Comparison of ENCODE assay signal across 8 cellular contexts in the genomic region with DNA sequence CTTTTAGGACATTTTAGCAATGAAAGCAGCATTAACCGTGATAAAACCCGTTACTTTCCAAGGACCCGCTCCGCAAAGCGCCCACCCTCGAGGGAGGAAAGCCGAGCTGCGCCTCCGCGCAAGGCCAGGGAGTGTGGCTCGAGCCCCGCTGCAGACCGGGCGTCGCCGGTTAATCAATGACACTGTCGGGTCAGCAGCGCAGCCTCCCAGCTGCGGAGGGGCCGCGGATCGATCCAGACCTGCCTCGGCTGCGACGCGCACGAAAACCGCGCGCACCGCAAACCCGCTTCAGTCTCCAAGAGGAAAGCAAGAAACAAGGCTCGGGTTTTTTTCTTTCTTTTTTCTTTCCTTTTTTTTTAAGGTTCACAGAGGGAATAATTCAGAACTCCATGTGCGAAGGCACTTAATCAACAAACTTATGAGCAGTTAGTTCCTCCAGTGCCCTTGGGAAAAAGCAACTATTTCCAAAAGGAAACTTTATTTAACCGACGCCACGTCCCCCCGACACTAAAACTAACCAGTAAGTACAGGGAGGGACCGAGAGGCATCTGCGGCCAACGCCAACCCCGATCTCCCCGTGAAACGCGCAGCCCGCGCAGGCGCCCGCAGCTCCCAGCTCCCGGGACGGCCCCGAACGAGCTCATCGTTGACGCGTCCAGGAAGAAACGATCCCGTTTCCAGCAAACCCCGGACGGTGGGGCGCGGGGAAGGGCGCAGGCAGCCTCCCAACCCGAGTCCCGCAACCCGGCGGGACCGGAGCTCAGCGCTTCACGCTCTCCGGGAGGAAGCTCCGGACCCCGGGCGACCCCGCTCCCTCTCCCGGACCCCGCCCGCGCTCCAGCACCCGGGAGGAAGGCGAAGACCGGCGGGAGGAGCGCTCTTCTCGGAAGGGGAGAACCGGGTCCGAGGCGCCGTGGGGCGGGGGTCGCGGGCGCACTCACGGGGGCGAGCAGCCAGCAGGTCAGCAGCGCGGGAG. TPM values are rescaled to one million over a fixed set of nuclear protein-coding genes. Genes with fewer than 3 reads are reported as not detected.
DNase-seq lines count a peak whose midpoint lies in the region; ATAC-seq and TF ChIP-seq lines count a peak whose summit lies in the region.

No MANE protein-coding gene starts in this region.

- H3K4me1 ChIP-seq in psoas muscle: peaks cover 5% of the 10 kb centered on the region

- TF ChIP-seq CTCF in psoas muscle (IDR thresholded peaks at IDR 0.05) (no peak), GM20000 (IDR thresholded peaks at IDR 0.05; ENCODE audit: extremely low read depth, missing control alignments) (no peak)

- H3K4me3 ChIP-seq in psoas muscle: peak overlapping the region; percentile 76

- H3K36me3 Mint-ChIP-seq in activated CD4-positive, alpha-beta memory T cell treated with anti-CD3 and anti-CD28 coated beads, Interleukin-2, amount 10 ng/mL, durations not matched to agents 7 days and 5 days (ENCODE audit: low read depth): no peaks in the 10 kb centered on the region

- intact Hi-C loops in left cardiac atrium (cut with DNase I) (loop anchor here in 1 of 2 donors (5.0 kb wide), 1 partner anchor 112 kb away; no protein-coding TSS in a partner anchor), psoas muscle (cut with DNase I) (loop anchor here (5.0 to 10.0 kb wide), 3 partner anchors 37 to 112 kb away; no protein-coding TSS in a partner anchor)

- POLR2A ChIA-PET in activated CD4-positive, alpha-beta memory T cell treated with anti-CD3 and anti-CD28 coated beads, Interleukin-2, amount 10 ng/mL, durations not matched to agents 7 days and 5 days (lab: Charles Lee): no interaction called here

- peaks cover 0 to 29% (median 5%) of the 10 kb centered on the region in 3 donors for H3K27me3 ChIP-seq in psoas muscle (ENCODE audit: insufficient read depth in 3 of 3, low read length in 2 of 3)

- peaks cover 35% of the 10 kb centered on the region for H3K27me3 Mint-ChIP-seq in activated CD4-positive, alpha-beta memory T cell treated with anti-CD3 and anti-CD28 coated beads, Interleukin-2, amount 10 ng/mL, durations not matched to agents 7 days and 5 days

- H3K36me3 ChIP-seq in psoas muscle (ENCODE audit: insufficient read depth in 1 of 2, low read depth in 1 of 2): no peaks in the 10 kb centered on the region

- peak overlapping the region; percentile 10 for H3K4me3 Mint-ChIP-seq in activated CD4-positive, alpha-beta memory T cell treated with anti-CD3 and anti-CD28 coated beads, Interleukin-2, amount 10 ng/mL, durations not matched to agents 7 days and 5 days

- H3K27ac Mint-ChIP-seq in activated CD4-positive, alpha-beta memory T cell treated with anti-CD3 and anti-CD28 coated beads, Interleukin-2, amount 10 ng/mL, durations not matched to agents 7 days and 5 days: no peak overlapping the region

- CTCF ChIA-PET in activated CD4-positive, alpha-beta memory T cell treated with anti-CD3 and anti-CD28 coated beads, Interleukin-2, amount 10 ng/mL, durations not matched to agents 7 days and 5 days (lab: Charles Lee): interaction anchor here (1.0 kb wide), 1 partner anchor 167 kb away, joined by 3 read pairs; no protein-coding TSS in a partner anchor

- no peak overlapping the region for H3K27ac ChIP-seq in psoas muscle

- ATAC-seq in left cardiac atrium (peak; percentile 67 to 72), psoas muscle (peak; percentile 38 to 73 (median 48))

- DNase-seq in Daoy (ENCODE audit: low read depth) (peak; percentile 60), left cardiac atrium (peak; percentile 43), psoas muscle (peak; percentile 26 to 66), GM20000 (ENCODE audit: low spot score) (no peak), OCI-M1 (lab: John Stamatoyannopoulos, UW) (no peak), NCI-H2081 (lab: John Stamatoyannopoulos, UW) (no peak), middle frontal gyrus (ENCODE audit: extremely low spot score, low spot score) (no peak)
- no peak for DNase-seq in activated CD4-positive, alpha-beta memory T cell treated with anti-CD3 and anti-CD28 coated beads, Interleukin-2, amount 10 ng/mL, durations not matched to agents 7 days and 5 days

- 3 to 10% (median 3%) methylated on average over 88 to 97 of the region's 97 CpGs for WGBS in psoas muscle, 3 donors

- H3K9me3 ChIP-seq in psoas muscle: no peaks in the 10 kb centered on the region

- H3K4me1 Mint-ChIP-seq in activated CD4-positive, alpha-beta memory T cell treated with anti-CD3 and anti-CD28 coated beads, Interleukin-2, amount 10 ng/mL, durations not matched to agents 7 days and 5 days: peaks cover 6% of the 10 kb centered on the region

- no peaks in the 10 kb centered on the region for H3K9me3 Mint-ChIP-seq in activated CD4-positive, alpha-beta memory T cell treated with anti-CD3 and anti-CD28 coated beads, Interleukin-2, amount 10 ng/mL, durations not matched to agents 7 days and 5 days

RNA-seq across cellular contexts. Expression of gene VIPR2, which starts 0.6 kb away (rescaled TPM):
- total RNA-seq in Daoy (2014; rRNA removed; shearing (Covaris generic)): 0.74 and 1.4 TPM in 2 replicates
- under 1 TPM; 0.13 to 0.23 TPM for total RNA-seq in activated CD4-positive, alpha-beta memory T cell treated with anti-CD3 and anti-CD28 coated beads, Interleukin-2, amount 10 ng/mL, durations not matched to agents 7 days and 5 days
- total RNA-seq in left cardiac atrium (1 to 10 TPM; 6.3 to 8.5 TPM), psoas muscle (1 to 10 TPM; 2.4 to 3.6 (median 3.3) TPM)
- 1 to 10 TPM in 2 of 3 donors, under 1 TPM in 1; 0.60 to 2.3 (median 1.3) TPM for polyA plus RNA-seq in psoas muscle

Comparison
In these comparisons a context has a peak if more than half of its experiments do, and no peak if none do; other contexts are left out.
1. DNase-seq: peak in Daoy (single experiment), left cardiac atrium (single experiment) and psoas muscle (2 of 2); none in activated CD4-positive, alpha-beta memory T cell treated with anti-CD3 and anti-CD28 coated beads, Interleukin-2, amount 10 ng/mL, durations not matched to agents 7 days and 5 days (single experiment), GM20000 (single experiment), OCI-M1 (single experiment), NCI-H2081 (0 of 2) and middle frontal gyrus (single experiment).